In genomic region chr16:81523387-81524115, GRCh38 we compare ENCODE assay signal across 10 cellular contexts.
DNase-seq lines count a peak whose midpoint lies in the region; ATAC-seq, FAIRE-seq and TF ChIP-seq lines count a peak whose summit lies in the region.
"Had no signal": no experiment of that assay in that cellular context is flagged by ENCODE, and none has a peak within 500 bp of the region (broad histone marks: within the 10 kb centered on the region; RNA-seq: fewer than 3 reads in every experiment).

No MANE protein-coding gene starts in this region.

- no peak overlapping the region for H3K23ac ChIP-seq in neuronal stem cell (ENCODE audit: low read depth, low read length, poor library complexity)

- H3K9ac ChIP-seq in kidney (ENCODE audit: low read length in 2 of 2) (no peak overlapping the region), neuronal stem cell (ENCODE audit: low read depth, low read length, poor library complexity) (no peak overlapping the region)

- H3K4me1 ChIP-seq in kidney (ENCODE audit: control insufficient read depth in 1 of 2, insufficient read depth in 1 of 2, low read depth in 1 of 2, low read length in 2 of 2) (peaks cover 21% of the 10 kb centered on the region in 2 donors), neuronal stem cell (ENCODE audit: control insufficient read depth in 2 of 2, insufficient read depth in 1 of 2, low read depth in 1 of 2, low read length in 2 of 2) (peaks cover 3 to 10% of the 10 kb centered on the region in 2 donors), Peyer's patch (peaks cover 0 to 34% (median 0%) of the 10 kb centered on the region in 4 donors)

- peaks cover 69% of the 10 kb centered on the region for H3K4me1 Mint-ChIP-seq in activated T-cell treated with anti-CD3 and anti-CD28 coated beads, Interleukin-2, amount 50 U/mL, for 4 hours (ENCODE audit: low read depth)
- H3K4me1 Mint-ChIP-seq in activated T-helper 17 cell treated with anti-CD3 and anti-CD28 coated beads, Interleukin-2, amount 50 U/mL, for 72 hours, result peaks cover 34% of the 10 kb centered on the region
- peaks cover 38% of the 10 kb centered on the region for H3K4me1 Mint-ChIP-seq in type B pancreatic cell (ENCODE audit: unreplicated experiment)

- no peak overlapping the region for H2BK15ac ChIP-seq in neuronal stem cell (ENCODE audit: low read length)

- DNase-seq in activated T-cell treated with anti-CD3 and anti-CD28 coated beads, Interleukin-2, amount 50 U/mL, for 4 hours, result no peak
- no peak for DNase-seq in activated T-cell treated with anti-CD3 and anti-CD28 coated beads for 4 hours
- DNase-seq in kidney, result peak; percentile 83
- DNase-seq in type B pancreatic cell (ENCODE audit: extremely low spot score, unreplicated experiment), result no peak
- no peak for DNase-seq in neuronal stem cell (ENCODE audit: low spot score)
- DNase-seq in Peyer's patch, result no peak
- DNase-seq: C1 segment of cervical spinal cord had no signal

- FAIRE-seq in kidney (lab: Jason Lieb, UNC), result no peak
- FAIRE-seq: colon had no signal

- no peak overlapping the region for H3K27ac ChIP-seq in kidney (ENCODE audit: low read depth in 2 of 2, low read length in 2 of 2)
- no peak overlapping the region for H3K27ac ChIP-seq in neuronal stem cell (replicated peaks; ENCODE audit: low read length)
- peak overlapping the region in 2 of 4 donors; percentile 10 to 73 for H3K27ac ChIP-seq in Peyer's patch

- no peak for ATAC-seq in activated T-cell treated with anti-CD3 and anti-CD28 coated beads, Interleukin-2, amount 50 U/mL, for 4 hours
- ATAC-seq in activated T-helper 17 cell treated with anti-CD3 and anti-CD28 coated beads, Interleukin-2, amount 50 U/mL, for 72 hours (replicated peaks), result peak; percentile 34
- no peak for ATAC-seq in HG03108 (IDR thresholded peaks at IDR 0.05; ENCODE audit: unreplicated experiment)

- H3K4me3 ChIP-seq in kidney (ENCODE audit: low read length in 2 of 2) (no peak overlapping the region), neuronal stem cell (ENCODE audit: low read length in 2 of 2) (no peak overlapping the region), Peyer's patch (no peak overlapping the region)

- no peak overlapping the region for H2AK5ac ChIP-seq in neuronal stem cell (ENCODE audit: low read depth, low read length)

- no peaks in the 10 kb centered on the region for H3K9me3 Mint-ChIP-seq in activated T-cell treated with anti-CD3 and anti-CD28 coated beads, Interleukin-2, amount 50 U/mL, for 4 hours
- H3K9me3 Mint-ChIP-seq in activated T-helper 17 cell treated with anti-CD3 and anti-CD28 coated beads, Interleukin-2, amount 50 U/mL, for 72 hours, result no peaks in the 10 kb centered on the region
- peaks cover 5% of the 10 kb centered on the region for H3K9me3 Mint-ChIP-seq in type B pancreatic cell

- no peak overlapping the region for H2AFZ ChIP-seq in neuronal stem cell (ENCODE audit: low read length)

- no peak overlapping the region for H3K4me2 ChIP-seq in neuronal stem cell (ENCODE audit: insufficient read depth, low read length, poor library complexity, severe bottlenecking)

- no peaks in the 10 kb centered on the region for H3K9me3 ChIP-seq in kidney (ENCODE audit: control insufficient read depth in 1 of 2, low read length in 2 of 2)
- peaks cover 2 to 4% of the 10 kb centered on the region in 2 donors for H3K9me3 ChIP-seq in neuronal stem cell (replicated peaks in 1 of 2; ENCODE audit: control insufficient read depth in 2 of 2, insufficient read depth in 1 of 2, low read depth in 1 of 2, low read length in 2 of 2)
- no peaks in the 10 kb centered on the region for H3K9me3 ChIP-seq in Peyer's patch

- H3K4ac ChIP-seq in neuronal stem cell (ENCODE audit: low read length), result no peak overlapping the region

- peak overlapping the region; percentile 13 for H3K4me3 Mint-ChIP-seq in activated T-cell treated with anti-CD3 and anti-CD28 coated beads, Interleukin-2, amount 50 U/mL, for 4 hours
- H3K4me3 Mint-ChIP-seq in activated T-helper 17 cell treated with anti-CD3 and anti-CD28 coated beads, Interleukin-2, amount 50 U/mL, for 72 hours, result peak overlapping the region; percentile 50
- no peak overlapping the region for H3K4me3 Mint-ChIP-seq in type B pancreatic cell

- H3K18ac ChIP-seq in neuronal stem cell (ENCODE audit: low read length), result no peak overlapping the region

- no peaks in the 10 kb centered on the region for H3K36me3 ChIP-seq in kidney (ENCODE audit: control insufficient read depth in 1 of 2, insufficient read depth in 2 of 2, low read length in 2 of 2)
- peaks cover 0 to 2% of the 10 kb centered on the region in 2 donors for H3K36me3 ChIP-seq in neuronal stem cell (replicated peaks in 1 of 2; ENCODE audit: control insufficient read depth in 2 of 2, insufficient read depth in 2 of 2, low read length in 2 of 2)
- H3K36me3 ChIP-seq in Peyer's patch, result no peaks in the 10 kb centered on the region

- intact Hi-C loops in kidney (cut with DNase I), result no loop called here

- H4K8ac ChIP-seq in neuronal stem cell (ENCODE audit: low read depth, low read length), result no peak overlapping the region

- WGBS in neuronal stem cell (ENCODE audit: extremely low coverage in 2 of 2, insufficient read length in 2 of 2, insufficient replicate concordance in 1 of 2), 2 donors, result no CpG with 5 or more reads among the region's 20 CpGs

- H3K27me3 Mint-ChIP-seq in activated T-cell treated with anti-CD3 and anti-CD28 coated beads, Interleukin-2, amount 50 U/mL, for 4 hours (ENCODE audit: low read depth), result no peaks in the 10 kb centered on the region
- no peaks in the 10 kb centered on the region for H3K27me3 Mint-ChIP-seq in activated T-helper 17 cell treated with anti-CD3 and anti-CD28 coated beads, Interleukin-2, amount 50 U/mL, for 72 hours
- H3K27me3 Mint-ChIP-seq in type B pancreatic cell, result no peaks in the 10 kb centered on the region

- peaks cover 3% of the 10 kb centered on the region for H3K36me3 Mint-ChIP-seq in activated T-cell treated with anti-CD3 and anti-CD28 coated beads, Interleukin-2, amount 50 U/mL, for 4 hours (ENCODE audit: insufficient read depth)
- H3K36me3 Mint-ChIP-seq in activated T-helper 17 cell treated with anti-CD3 and anti-CD28 coated beads, Interleukin-2, amount 50 U/mL, for 72 hours (ENCODE audit: low read depth), result no peaks in the 10 kb centered on the region
- peaks cover 7% of the 10 kb centered on the region for H3K36me3 Mint-ChIP-seq in type B pancreatic cell

- no peaks in the 10 kb centered on the region for H3K27me3 ChIP-seq in neuronal stem cell (ENCODE audit: control insufficient read depth in 3 of 3, insufficient read depth in 3 of 3, low read depth in 1 of 3, low read length in 3 of 3)
- H3K27me3 ChIP-seq in Peyer's patch, result no peaks in the 10 kb centered on the region

- TF ChIP-seq CTCF in kidney (IDR thresholded peaks at IDR 0.05; ENCODE audit: borderline replicate concordance, extremely low read depth, insufficient read depth) (no peak), type B pancreatic cell (conservative IDR thresholded peaks at IDR 0.05) (no peak), Peyer's patch (IDR thresholded peaks at IDR 0.05) (no peak)

- no peak overlapping the region for H2BK5ac ChIP-seq in neuronal stem cell (ENCODE audit: low read length)

- H3K79me1 ChIP-seq in neuronal stem cell (ENCODE audit: low read depth, low read length), result peaks cover 3% of the 10 kb centered on the region

- H3K14ac ChIP-seq in neuronal stem cell (ENCODE audit: low read length), result no peak overlapping the region

- no peak overlapping the region for H2BK120ac ChIP-seq in neuronal stem cell (ENCODE audit: low read depth, low read length)

- peak overlapping the region; percentile 90 for H3K27ac Mint-ChIP-seq in activated T-helper 17 cell treated with anti-CD3 and anti-CD28 coated beads, Interleukin-2, amount 50 U/mL, for 72 hours
- peak overlapping the region; percentile 70 for H3K27ac Mint-ChIP-seq in type B pancreatic cell

- no peak for TF ChIP-seq POLR2A in Peyer's patch (IDR thresholded peaks at IDR 0.05)

- H4K91ac ChIP-seq in neuronal stem cell (ENCODE audit: low read depth, low read length, poor library complexity), result no peak overlapping the region

- no peak overlapping the region for H2BK12ac ChIP-seq in neuronal stem cell (ENCODE audit: low read length)
